In genomic region chr9:20331095-20331685, GRCh38 we compare ENCODE assay signal across 12 cellular contexts.
DNase-seq lines count a peak whose midpoint lies in the region; ATAC-seq and TF ChIP-seq lines count a peak whose summit lies in the region.
"Had no signal": no experiment of that assay in that cellular context is flagged by ENCODE, and none has a peak within 500 bp of the region (broad histone marks: within the 10 kb centered on the region; RNA-seq: fewer than 3 reads in every experiment).

No MANE protein-coding gene starts in this region.

- H3K4me1 Mint-ChIP-seq in GM23338: no peaks in the 10 kb centered on the region; the same call in 2 of the 3 replicates

- no peak overlapping the region for H3K27ac ChIP-seq in GM23338 (ENCODE audit: low read depth)
- H3K27ac ChIP-seq: thyroid gland had no signal

- no peaks in the 10 kb centered on the region for H3F3A ChIP-seq in GM23338 (replicated peaks; ENCODE audit: low read depth)

- H3K4me1 ChIP-seq in GM23338 (ENCODE audit: insufficient read depth): no peaks in the 10 kb centered on the region
- H3K4me1 ChIP-seq: thyroid gland had no signal

- H3K79me2 ChIP-seq in GM23338 (replicated peaks; ENCODE audit: insufficient read depth): no peaks in the 10 kb centered on the region

- TF ChIP-seq CTCF in GM23338 (conservative IDR thresholded peaks at IDR 0.05; ENCODE audit: low read depth in 2 of 2) (no peak), omental fat pad (IDR thresholded peaks at IDR 0.05) (no peak)

- no peak overlapping the region for H3K4me2 ChIP-seq in GM23338

- DNase-seq in activated naive CD4-positive, alpha-beta T cell treated with anti-CD3 and anti-CD28 coated beads, Interleukin-2, amount 50 U/mL, for 72 hours (ENCODE audit: low spot score in 2 of 2): no peak
- DNase-seq in activated naive CD4-positive, alpha-beta T cell (lab: John Stamatoyannopoulos, UW): no peak
- no peak for DNase-seq in GM23338 (ENCODE audit: low spot score)
- DNase-seq in hypothalamus (lab: John Stamatoyannopoulos, UW): no peak
- no peak for DNase-seq in HuH-7 (ENCODE audit: low spot score)
- no peak for DNase-seq in ureter (ENCODE audit: low spot score)
- no peak for DNase-seq in omental fat pad (ENCODE audit: low spot score)
- DNase-seq: dermis blood vessel endothelial cell, thyroid gland had no signal

- peaks cover 16% of the 10 kb centered on the region; the same call in 1 of the 2 replicates for H3K9me2 ChIP-seq in GM23338 (ENCODE audit: insufficient read depth)

- no peak overlapping the region for H3K4me3 Mint-ChIP-seq in GM23338

- H3K27me3 ChIP-seq in GM23338 (ENCODE audit: insufficient read depth): no peaks in the 10 kb centered on the region
- H3K27me3 ChIP-seq: thyroid gland had no signal

- H4K20me1 ChIP-seq in GM23338 (replicated peaks; ENCODE audit: insufficient read depth): no peaks in the 10 kb centered on the region

- peak overlapping the region in 1 of 2 donors; percentile 45 for H3K27ac Mint-ChIP-seq in activated naive CD4-positive, alpha-beta T cell treated with anti-CD3 and anti-CD28 coated beads, Interleukin-2, amount 50 U/mL, for 72 hours
- H3K27ac Mint-ChIP-seq in GM23338: no peak overlapping the region
- H3K27ac Mint-ChIP-seq: progenitor cell of endocrine pancreas had no signal

- peak; percentile 60 to 95 for ATAC-seq in activated naive CD4-positive, alpha-beta T cell treated with anti-CD3 and anti-CD28 coated beads, Interleukin-2, amount 50 U/mL, for 72 hours
- ATAC-seq in GM23338 (no peak), HG03432 (IDR thresholded peaks at IDR 0.05; ENCODE audit: unreplicated experiment) (peak; percentile 91), omental fat pad (ENCODE audit: low FRiP score) (no peak)

- H3K36me3 ChIP-seq in GM23338 (ENCODE audit: insufficient read depth): no peaks in the 10 kb centered on the region
- H3K36me3 ChIP-seq: thyroid gland had no signal

- H2AFZ ChIP-seq in GM23338: 0 out of 2 replicates have a peak overlapping the region, but pooled peaks have one; percentile 35

- peaks cover 4 to 18% of the 10 kb centered on the region in 2 donors for H3K36me3 Mint-ChIP-seq in activated naive CD4-positive, alpha-beta T cell treated with anti-CD3 and anti-CD28 coated beads, Interleukin-2, amount 50 U/mL, for 72 hours
- H3K36me3 Mint-ChIP-seq in GM23338 (ENCODE audit: low read depth): no peaks in the 10 kb centered on the region; the same call in 2 of the 3 replicates

- H3K9me3 Mint-ChIP-seq in activated naive CD4-positive, alpha-beta T cell treated with anti-CD3 and anti-CD28 coated beads, Interleukin-2, amount 50 U/mL, for 72 hours: peaks cover 5 to 10% of the 10 kb centered on the region in 2 donors
- peaks cover 4% of the 10 kb centered on the region for H3K9me3 Mint-ChIP-seq in GM23338

- peaks cover 6% of the 10 kb centered on the region for H3K27me3 Mint-ChIP-seq in GM23338 (ENCODE audit: insufficient read depth, low read depth, poor library complexity)
- H3K27me3 Mint-ChIP-seq: progenitor cell of endocrine pancreas had no signal

- no peak overlapping the region for H3K4me3 ChIP-seq in GM23338
- H3K4me3 ChIP-seq: lung, thyroid gland had no signal

TF ChIP-seq in GM23338, 12 proteins besides CTCF, POLR2A, EP300 and RAD21 (continues in another document):
- no peak for TF ChIP-seq POLR2AphosphoS5 (IDR thresholded peaks at IDR 0.05; ENCODE audit: low read depth)
- no peak for TF ChIP-seq EZH2 (IDR thresholded peaks at IDR 0.05; ENCODE audit: low read depth, unreplicated experiment)
- TF ChIP-seq EZH2phosphoT487 (IDR thresholded peaks at IDR 0.05; ENCODE audit: unreplicated experiment): no peak
- TF ChIP-seq REST (IDR thresholded peaks at IDR 0.05; ENCODE audit: unreplicated experiment): no peak
- TF ChIP-seq ETS1 (IDR thresholded peaks at IDR 0.05): no peak
- no peak for TF ChIP-seq NANOG (IDR thresholded peaks at IDR 0.05; ENCODE audit: borderline replicate concordance)
- no peak for TF ChIP-seq STAT1 (IDR thresholded peaks at IDR 0.05; ENCODE audit: unreplicated experiment)

Comparison
In these comparisons a context has a peak if more than half of its experiments do, and no peak if none do; other contexts are left out.
1. ATAC-seq: peak in activated naive CD4-positive, alpha-beta T cell treated with anti-CD3 and anti-CD28 coated beads, Interleukin-2, amount 50 U/mL, for 72 hours (2 of 2) and HG03432 (single experiment); none in GM23338 (single experiment) and omental fat pad (single experiment).